ENCODE assay signal across 29 cellular contexts in the genomic region with DNA sequence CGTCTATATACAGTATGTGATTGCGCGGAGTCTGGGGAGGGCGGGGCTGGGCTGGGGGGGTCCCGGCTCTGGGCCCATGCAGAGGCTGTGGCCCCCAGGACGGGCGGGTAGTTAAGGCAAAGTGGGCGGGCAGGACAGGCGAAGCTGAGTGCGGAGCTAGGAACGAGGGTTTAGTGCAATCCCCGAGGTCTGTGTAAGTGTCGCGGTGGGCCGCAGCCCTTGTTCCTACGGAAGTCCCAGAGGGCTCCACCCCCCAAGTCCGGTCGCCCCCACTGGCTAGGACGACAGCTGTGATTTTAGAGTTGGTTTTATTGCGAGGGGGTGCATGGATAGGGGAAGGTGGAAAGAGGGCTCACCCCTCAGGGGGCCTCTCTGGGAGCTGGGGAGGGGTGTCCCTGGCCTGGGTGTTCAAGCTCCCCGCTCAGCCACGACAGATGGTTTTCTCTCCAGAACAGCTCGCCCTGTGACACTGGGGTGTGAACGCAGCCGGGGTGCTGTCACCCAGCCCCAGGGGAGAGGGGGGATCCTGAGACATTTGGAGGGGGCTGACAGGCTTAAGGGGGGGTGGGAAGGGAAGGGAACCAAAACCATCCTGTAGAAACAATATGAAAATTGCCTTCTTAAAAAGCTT. TPM values are rescaled to one million over a fixed set of nuclear protein-coding genes. Genes with fewer than 3 reads are reported as not detected.
DNase-seq lines count a peak whose midpoint lies in the region; ATAC-seq and TF ChIP-seq lines count a peak whose summit lies in the region.
"Had no signal": no experiment of that assay in that cellular context is flagged by ENCODE, and none has a peak within 500 bp of the region (broad histone marks: within the 10 kb centered on the region; RNA-seq: fewer than 3 reads in every experiment).

No MANE protein-coding gene starts in this region.

- H2AFZ ChIP-seq in mesenchymal stem cell (ENCODE audit: low read depth, low read length) = no peak overlapping the region
- H2AFZ ChIP-seq: PC-9 had no signal

- no peak overlapping the region for H3K18ac ChIP-seq in mesenchymal stem cell (ENCODE audit: low read depth in 1 of 2, low read length in 2 of 2)

- no peak overlapping the region for H3K14ac ChIP-seq in mesenchymal stem cell (ENCODE audit: low read length in 2 of 2)

- TF ChIP-seq CTCF in GM13977 (IDR thresholded peaks at IDR 0.05; ENCODE audit: extremely low read depth, insufficient read depth, missing control alignments) (no peak), WERI-Rb-1 (IDR thresholded peaks at IDR 0.05; ENCODE audit: low read depth, low read length) (no peak), glutamatergic neuron (IDR thresholded peaks at IDR 0.05; ENCODE audit: partially characterized antibody, unreplicated experiment) (no peak), stomach (IDR thresholded peaks at IDR 0.05) (no peak), uterus (IDR thresholded peaks at IDR 0.05) (no peak)

- H2BK5ac ChIP-seq in mesenchymal stem cell (ENCODE audit: low read depth, low read length, poor library complexity, severe bottlenecking) = no peak overlapping the region

- peaks cover 19% of the 10 kb centered on the region for H3K9me3 Mint-ChIP-seq in glutamatergic neuron (ENCODE audit: unreplicated experiment)
- H3K9me3 Mint-ChIP-seq: activated T-cell treated with anti-CD3 and anti-CD28 coated beads, Interleukin-2, amount 50 U/mL, for 72 hours had no signal

- TF ChIP-seq POLR2A in stomach (IDR thresholded peaks at IDR 0.05) (no peak), uterus (IDR thresholded peaks at IDR 0.05) (no peak)

- peaks cover 18% of the 10 kb centered on the region for H3K79me1 ChIP-seq in mesenchymal stem cell (replicated peaks; ENCODE audit: low read length, poor library complexity, severe bottlenecking)

- H3K36me3 Mint-ChIP-seq in glutamatergic neuron (ENCODE audit: unreplicated experiment) = no peaks in the 10 kb centered on the region

- TF ChIP-seq EP300 in stomach (IDR thresholded peaks at IDR 0.05) = no peak

- peak overlapping the region; percentile 79 for H3K27ac Mint-ChIP-seq in glutamatergic neuron (ENCODE audit: unreplicated experiment)
- H3K27ac Mint-ChIP-seq: activated T-cell treated with anti-CD3 and anti-CD28 coated beads, Interleukin-2, amount 50 U/mL, for 72 hours had no signal

- H3K4me2 ChIP-seq in mesenchymal stem cell (ENCODE audit: low read length, poor library complexity, severe bottlenecking) = no peak overlapping the region
- H3K4me2 ChIP-seq: BLaER1, PC-9 had no signal

- H2BK120ac ChIP-seq in mesenchymal stem cell (ENCODE audit: low read depth, low read length) = no peak overlapping the region

- no peaks in the 10 kb centered on the region for H3K9me3 ChIP-seq in WERI-Rb-1 (ENCODE audit: severe bottlenecking)
- H3K9me3 ChIP-seq in stomach = no peaks in the 10 kb centered on the region
- no peaks in the 10 kb centered on the region for H3K9me3 ChIP-seq in uterus
- H3K9me3 ChIP-seq in mesenchymal stem cell (ENCODE audit: control insufficient read depth, low read length) = no peaks in the 10 kb centered on the region
- H3K9me3 ChIP-seq: BLaER1, esophagus squamous epithelium, neutrophil, right lobe of liver, tibial artery had no signal

- intact Hi-C loops in stomach (cut with DNase I; ENCODE audit: low total_unique reads) (no loop called here), uterus (cut with DNase I; ENCODE audit: low total_unique reads) (no loop called here)

- peaks cover 10% of the 10 kb centered on the region for H3K27me3 Mint-ChIP-seq in glutamatergic neuron (ENCODE audit: unreplicated experiment)

- H3K9ac ChIP-seq in mesenchymal stem cell (ENCODE audit: low read length) = no peak overlapping the region
- H3K9ac ChIP-seq: BLaER1 had no signal

- no peak overlapping the region for H2BK15ac ChIP-seq in mesenchymal stem cell (ENCODE audit: low read depth, poor library complexity, severe bottlenecking)

- H4K8ac ChIP-seq in mesenchymal stem cell (ENCODE audit: low read length) = no peak overlapping the region

- peak overlapping the region; percentile 61 for H3K4me3 Mint-ChIP-seq in glutamatergic neuron (ENCODE audit: unreplicated experiment)
- H3K4me3 Mint-ChIP-seq: activated T-cell treated with anti-CD3 and anti-CD28 coated beads, Interleukin-2, amount 50 U/mL, for 72 hours had no signal

- no peak overlapping the region for H3K23ac ChIP-seq in mesenchymal stem cell (ENCODE audit: low read length in 2 of 2)

- ATAC-seq in HG03469 (IDR thresholded peaks at IDR 0.05; ENCODE audit: unreplicated experiment) = no peak
- ATAC-seq: activated T-cell treated with anti-CD3 and anti-CD28 coated beads, Interleukin-2, amount 50 U/mL, for 72 hours; right lobe of liver had no signal

- DNase-seq in GM13977 (ENCODE audit: low spot score) = peak; percentile 37
- DNase-seq in WERI-Rb-1 = peak; percentile 47
- DNase-seq in glutamatergic neuron = peak; percentile 54
- DNase-seq in stomach = no peak
- DNase-seq in uterus = no peak
- DNase-seq in mesenchymal stem cell = no peak
- no peak for DNase-seq in stimulated activated CD4-positive, alpha-beta T cell treated with anti-CD3 and anti-CD28 coated beads, Interleukin-1b, Interleukin-23, amount 100 ng/mL, for 48 hours
- DNase-seq: activated CD4-positive, alpha-beta T cell treated with anti-CD3 and anti-CD28 coated beads, Interleukin-2, amount 50 U/mL, for 1 hour; activated naive CD4-positive, alpha-beta T cell treated with Interleukin-2 at 50 U/mL for 16 hours; activated T-cell treated with anti-CD3 and anti-CD28 coated beads, Interleukin-2, amount 50 U/mL, for 72 hours; anterior cingulate cortex; Calu3; cortex of kidney; esophagus squamous epithelium; foreskin melanocyte; hippocampal formation; Kasumi-1; MV-4-11; NCI-H1436 treated with DMSO at 0.1 percent for 48 hours; NCI-H510A treated with DMSO at 0.1 percent for 48 hours; PC-9; Right ventricle myocardium superior; stimulated activated naive CD4-positive, alpha-beta T cell treated with Interleukin-2 at 50 U/mL for 16 hours; tibial artery had no signal

- 52 to 76% (median 62%) methylated on average over 25 of the region's 25 CpGs for WGBS in stomach, 5 donors
- WGBS in mesenchymal stem cell = 92% methylated on average over 25 of the region's 25 CpGs

- peak overlapping the region; percentile 70 for H3K27ac ChIP-seq in WERI-Rb-1
- peak overlapping the region in 3 of 5 donors; percentile 9 to 34 (median 14) for H3K27ac ChIP-seq in stomach
- peak overlapping the region in 1 of 2 donors; percentile 61 for H3K27ac ChIP-seq in uterus
- no peak overlapping the region for H3K27ac ChIP-seq in mesenchymal stem cell (ENCODE audit: low read length, poor library complexity, severe bottlenecking)
- H3K27ac ChIP-seq: BLaER1, neutrophil, PC-9, right lobe of liver, tibial artery, VCaP had no signal

- peaks cover 19% of the 10 kb centered on the region for H3K4me1 Mint-ChIP-seq in glutamatergic neuron (ENCODE audit: low read depth, unreplicated experiment)

- H3K4me1 ChIP-seq in stomach = peaks cover 31 to 74% (median 56%) of the 10 kb centered on the region in 4 donors
- no peaks in the 10 kb centered on the region for H3K4me1 ChIP-seq in uterus
- H3K4me1 ChIP-seq in mesenchymal stem cell (ENCODE audit: control insufficient read depth, insufficient read depth, low read depth, low read length) = peaks cover 17% of the 10 kb centered on the region
- H3K4me1 ChIP-seq: BLaER1, right lobe of liver had no signal

- H3K27me3 ChIP-seq in WERI-Rb-1 (ENCODE audit: insufficient read depth, low read depth, severe bottlenecking) (no peaks in the 10 kb centered on the region), stomach (no peaks in the 10 kb centered on the region), uterus (no peaks in the 10 kb centered on the region), mesenchymal stem cell (ENCODE audit: control insufficient read depth in 1 of 2, insufficient read depth in 1 of 2, low read length in 2 of 2) (no peaks in the 10 kb centered on the region)
- H3K27me3 ChIP-seq: BLaER1, esophagus squamous epithelium, neutrophil, right lobe of liver, tibial artery had no signal

- H4K91ac ChIP-seq in mesenchymal stem cell (ENCODE audit: low read length) = no peak overlapping the region

- H3K4ac ChIP-seq in mesenchymal stem cell (ENCODE audit: low read depth in 1 of 2, low read length in 2 of 2) = no peak overlapping the region

- H2BK12ac ChIP-seq in mesenchymal stem cell (ENCODE audit: low read length in 2 of 2) = no peak overlapping the region

- no peak overlapping the region for H2AK5ac ChIP-seq in mesenchymal stem cell (ENCODE audit: low read length, severe bottlenecking)

- in situ Hi-C loops in GM13977 (cut with MboI; ENCODE audit: low pct_unique_long_range_greater_than_20kb, low sequenced_read_pairs, unreplicated experiment) = no loop called here

- H3K36me3 ChIP-seq in WERI-Rb-1 = peaks cover 24% of the 10 kb centered on the region
- H3K36me3 ChIP-seq in stomach = peaks cover 31 to 76% (median 69%) of the 10 kb centered on the region in 4 donors
- no peaks in the 10 kb centered on the region for H3K36me3 ChIP-seq in uterus
- peaks cover 47 to 78% of the 10 kb centered on the region in 2 experiments for H3K36me3 ChIP-seq in mesenchymal stem cell (ENCODE audit: control insufficient read depth in 1 of 2, insufficient read depth in 2 of 2, low read depth in 1 of 2, low read length in 2 of 2)

- H3K4me3 ChIP-seq in WERI-Rb-1 (ENCODE audit: low read depth, low read length) (no peak overlapping the region), stomach (no peak overlapping the region), uterus (no peak overlapping the region), mesenchymal stem cell (ENCODE audit: insufficient read depth in 1 of 2, low read depth in 1 of 2, low read length in 2 of 2) (no peak overlapping the region)
- H3K4me3 ChIP-seq: BLaER1, esophagus squamous epithelium, PC-9, right lobe of liver, tibial artery had no signal

RNA-seq across cellular contexts. Expression of gene ZBTB7A, which starts 21.7 kb away (rescaled TPM):
- total RNA-seq in glutamatergic neuron (ENCODE audit: unreplicated experiment) (21.8 TPM), stomach (100 to 1,000 TPM in 2 of 5 donors, 10 to 100 TPM in 3; 11.2 to 274 (median 66.8) TPM), uterus (10 to 100 TPM; 10.8 to 72.9 (median 14.1) TPM)
- 10 to 100 TPM in 2 of 3 donors, 1 to 10 TPM in 1; 8.0 to 14.4 (median 12.0) TPM for polyA plus RNA-seq in stomach
- polyA plus RNA-seq in mesenchymal stem cell (2013, experiment 1 of 2) = 27.7 TPM
- 26.9 TPM for polyA plus RNA-seq in mesenchymal stem cell (2013, experiment 2 of 2)

RNA-seq across cellular contexts. Expression of gene PIAS4, which starts 37.5 kb away (rescaled TPM):
- total RNA-seq in glutamatergic neuron (ENCODE audit: unreplicated experiment) (95.8 TPM), stomach (10 to 100 TPM in 4 of 5 donors, 1 to 10 TPM in 1; 9.3 to 93.6 (median 37.5) TPM), uterus (10 to 100 TPM in 3 of 4 donors, 1 to 10 TPM in 1; 10.0 to 39.4 (median 23.4) TPM)
- 10 to 100 TPM in 1 of 3 donors, 1 to 10 TPM in 2; 6.6 to 14.8 (median 9.3) TPM for polyA plus RNA-seq in stomach
- polyA plus RNA-seq in mesenchymal stem cell (2013, experiment 1 of 2) = 49.3 TPM
- 49.4 TPM for polyA plus RNA-seq in mesenchymal stem cell (2013, experiment 2 of 2)

RNA-seq across cellular contexts. Expression of gene EEF2, which starts 59.8 kb away (rescaled TPM):
- total RNA-seq in glutamatergic neuron (ENCODE audit: unreplicated experiment) (2,255 TPM), stomach (1,000 to 10,000 TPM in 4 of 5 donors, 100 to 1,000 TPM in 1; 872 to 1,656 (median 1,431) TPM), uterus (1,000 to 10,000 TPM in 2 of 4 donors, 100 to 1,000 TPM in 2; 936 to 2,469 (median 1,635) TPM)
- 1,000 to 10,000 TPM in 2 of 3 donors, 100 to 1,000 TPM in 1; 667 to 1,312 (median 1,239) TPM for polyA plus RNA-seq in stomach
- polyA plus RNA-seq in mesenchymal stem cell (2013, experiment 1 of 2) = 2,485 TPM
- 2,452 TPM for polyA plus RNA-seq in mesenchymal stem cell (2013, experiment 2 of 2)

Comparison
In these comparisons a context has a peak if more than half of its experiments do, and no peak if none do; other contexts are left out.
1. DNase-seq: peak in GM13977 (single experiment), WERI-Rb-1 (single experiment) and glutamatergic neuron (single experiment); none in stomach (single experiment), uterus (0 of 2), mesenchymal stem cell (single experiment) and stimulated activated CD4-positive, alpha-beta T cell treated with anti-CD3 and anti-CD28 coated beads, Interleukin-1b, Interleukin-23, amount 100 ng/mL, for 48 hours (single experiment).